ENCODE assay signal across 29 cellular contexts in genomic region chr6:148822819-148823218, GRCh38.
"Had no signal": no experiment of that assay in that cellular context is flagged by ENCODE, and none has a peak within 500 bp of the region (broad histone marks: within the 10 kb centered on the region; RNA-seq: fewer than 3 reads in every experiment).

No MANE protein-coding gene starts in this region.

- DNase-seq: Karpas-422, KBM-7, MM.1S, MV-4-11, NCI-H1092, NCI-H1105, NCI-H1417 treated with DMSO at 0.1 percent for 48 hours, NCI-H1436 treated with DMSO at 0.1 percent for 48 hours, NCI-H1694 treated with DMSO at 0.1 percent for 48 hours, NCI-H187 treated with DMSO at 0.1 percent for 48 hours, NCI-H2029, NCI-H2081, NCI-H2171 treated with DMSO at 0.1 percent for 48 hours, NCI-H2227 treated with DMSO at 0.1 percent for 48 hours, NCI-H345, NCI-H446, NCI-H510A treated with DMSO at 0.1 percent for 48 hours, NCI-H524 treated with DMSO at 0.1 percent for 48 hours, NCI-H526 treated with DMSO at 0.1 percent for 48 hours, NCI-H774, PC-9, SHP77, SIG-M5, SJCRH30 had no signal

- H3K27me3 ChIP-seq: SJCRH30 had no signal

- H3K36me3 ChIP-seq: SJCRH30 had no signal

- H3K9ac ChIP-seq: KMS-11 had no signal

- H3K4me2 ChIP-seq: KMS-11, PC-9 had no signal

- H2AFZ ChIP-seq: PC-9 had no signal

- H3K4me3 ChIP-seq: PC-9, SJCRH30, SK-N-MC had no signal

- ATAC-seq: Panc1, Right ventricle myocardium inferior, SK-N-SH treated with all-trans-retinoic acid at 6 μM for 48 hours had no signal
